17 cellular contexts compared by ENCODE assay signal in genomic region chr5:43074987-43075318, GRCh38. TPM values are rescaled to one million over a fixed set of nuclear protein-coding genes. Genes with fewer than 3 reads are reported as not detected.
A peak's percentile ranks its signal among the peaks of the same experiment; 100 is the strongest.
DNase-seq lines count a peak whose midpoint lies in the region; ATAC-seq and TF ChIP-seq lines count a peak whose summit lies in the region.
"Had no signal": no experiment of that assay in that cellular context is flagged by ENCODE, and none has a peak within 500 bp of the region (broad histone marks: within the 10 kb centered on the region; RNA-seq: fewer than 3 reads in every experiment).

No MANE protein-coding gene starts in this region.

- H3K4me3 ChIP-seq in right lobe of liver: no peak overlapping the region
- no peak overlapping the region for H3K4me3 ChIP-seq in suprapubic skin
- H3K4me3 ChIP-seq in transverse colon: no peak overlapping the region

- peaks cover 78% of the 10 kb centered on the region for H3K36me3 Mint-ChIP-seq in activated T-cell treated with anti-CD3 and anti-CD28 coated beads, Interleukin-2, amount 50 U/mL, for 24 hours (ENCODE audit: low read depth)
- H3K36me3 Mint-ChIP-seq in activated naive CD8-positive, alpha-beta T cell treated with anti-CD3 and anti-CD28 coated beads, Interleukin-2, amount 10 ng/mL, durations not matched to agents 7 days and 5 days: peaks cover 26% of the 10 kb centered on the region

- no peak for TF ChIP-seq CTCF in right lobe of liver (IDR thresholded peaks at IDR 0.05)
- TF ChIP-seq CTCF in suprapubic skin (IDR thresholded peaks at IDR 0.05): no peak
- TF ChIP-seq CTCF in transverse colon (IDR thresholded peaks at IDR 0.05): no peak

- H3K9me3 Mint-ChIP-seq in activated T-cell treated with anti-CD3 and anti-CD28 coated beads, Interleukin-2, amount 50 U/mL, for 24 hours: no peaks in the 10 kb centered on the region
- no peaks in the 10 kb centered on the region for H3K9me3 Mint-ChIP-seq in activated naive CD8-positive, alpha-beta T cell treated with anti-CD3 and anti-CD28 coated beads, Interleukin-2, amount 10 ng/mL, durations not matched to agents 7 days and 5 days

- 93% methylated on average over 5 of the region's 9 CpGs for WGBS in right lobe of liver (ENCODE audit: insufficient coverage, low coverage, low lambda C conversion rate, missing lambda C conversion rate)
- 96% methylated on average over 9 of the region's 9 CpGs for WGBS in suprapubic skin
- WGBS in transverse colon (ENCODE audit: low coverage in 1 of 2), 2 donors: 98% methylated on average over 9 of the region's 9 CpGs; no CpG with 5 or more reads in 1 of the 2 donors

- in situ Hi-C loops in transverse colon (cut with MboI; ENCODE audit: low pct_ligation_motif_present in 1 of 4, low pct_unique_long_range_greater_than_20kb in 1 of 4, low sequenced_read_pairs in 3 of 4): loop anchor here in 1 of 4 donors (25.0 kb wide), 1 partner anchor 412 kb away; the partner anchor contains the start of gene TMEM267

- TF ChIP-seq EP300 in suprapubic skin (IDR thresholded peaks at IDR 0.05): no peak
- TF ChIP-seq EP300 in transverse colon (IDR thresholded peaks at IDR 0.05; ENCODE audit: low read depth): no peak

- no peaks in the 10 kb centered on the region for H3K9me3 ChIP-seq in right lobe of liver
- H3K9me3 ChIP-seq in suprapubic skin: no peaks in the 10 kb centered on the region
- no peaks in the 10 kb centered on the region for H3K9me3 ChIP-seq in transverse colon

- peak overlapping the region; percentile 81 for H3K27ac Mint-ChIP-seq in activated T-cell treated with anti-CD3 and anti-CD28 coated beads, Interleukin-2, amount 50 U/mL, for 24 hours
- H3K27ac Mint-ChIP-seq in activated naive CD8-positive, alpha-beta T cell treated with anti-CD3 and anti-CD28 coated beads, Interleukin-2, amount 10 ng/mL, durations not matched to agents 7 days and 5 days: peak overlapping the region; percentile 62

- no peak for DNase-seq in activated T-cell treated with anti-CD3 and anti-CD28 coated beads, Interleukin-2, amount 50 U/mL, for 24 hours
- no peak for DNase-seq in activated T-cell treated with anti-CD3 and anti-CD28 coated beads for 4 hours
- no peak for DNase-seq in activated naive CD8-positive, alpha-beta T cell treated with anti-CD3 and anti-CD28 coated beads, Interleukin-2, amount 10 ng/mL, durations not matched to agents 7 days and 5 days
- DNase-seq in right lobe of liver: no peak
- no peak for DNase-seq in suprapubic skin (ENCODE audit: low spot score in 2 of 2)
- DNase-seq in cerebellar cortex (ENCODE audit: low spot score): no peak
- no peak for DNase-seq in transverse colon
- DNase-seq: 8988T; activated gamma-delta T cell; anterior cingulate cortex; left colon; NCI-H146; NCI-H774; stimulated activated CD4-positive, alpha-beta T cell treated with anti-CD3 and anti-CD28 coated beads, Interleukin-4, amount 100 ng/mL, for 1 hour; T-helper 9 cell had no signal

- TF ChIP-seq POLR2A in right lobe of liver (IDR thresholded peaks at IDR 0.05): no peak
- TF ChIP-seq POLR2A in suprapubic skin (IDR thresholded peaks at IDR 0.05): no peak
- TF ChIP-seq POLR2A in transverse colon (IDR thresholded peaks at IDR 0.05): no peak

- H3K27me3 ChIP-seq in right lobe of liver (no peaks in the 10 kb centered on the region), suprapubic skin (no peaks in the 10 kb centered on the region), transverse colon (no peaks in the 10 kb centered on the region)

- H3K4me1 Mint-ChIP-seq in activated T-cell treated with anti-CD3 and anti-CD28 coated beads, Interleukin-2, amount 50 U/mL, for 24 hours (ENCODE audit: low read depth): peaks cover 39% of the 10 kb centered on the region
- H3K4me1 Mint-ChIP-seq in activated naive CD8-positive, alpha-beta T cell treated with anti-CD3 and anti-CD28 coated beads, Interleukin-2, amount 10 ng/mL, durations not matched to agents 7 days and 5 days: peaks cover 24% of the 10 kb centered on the region

- intact Hi-C loops in right lobe of liver (cut with DNase I) (no loop called here), transverse colon (cut with DNase I; ENCODE audit: low total_unique reads) (no loop called here)

- POLR2A ChIA-PET in activated naive CD8-positive, alpha-beta T cell treated with anti-CD3 and anti-CD28 coated beads, Interleukin-2, amount 10 ng/mL, durations not matched to agents 7 days and 5 days (lab: Charles Lee): no interaction called here

- H3K27me3 Mint-ChIP-seq in activated T-cell treated with anti-CD3 and anti-CD28 coated beads, Interleukin-2, amount 50 U/mL, for 24 hours: no peaks in the 10 kb centered on the region
- H3K27me3 Mint-ChIP-seq in activated naive CD8-positive, alpha-beta T cell treated with anti-CD3 and anti-CD28 coated beads, Interleukin-2, amount 10 ng/mL, durations not matched to agents 7 days and 5 days: no peaks in the 10 kb centered on the region

- no peak for ATAC-seq in activated naive CD8-positive, alpha-beta T cell treated with anti-CD3 and anti-CD28 coated beads, Interleukin-2, amount 10 ng/mL, durations not matched to agents 7 days and 5 days (ENCODE audit: low read depth)
- ATAC-seq in right lobe of liver (no peak), GM21717 (IDR thresholded peaks at IDR 0.05; ENCODE audit: unreplicated experiment) (no peak)
- ATAC-seq: left colon had no signal

- H3K4me1 ChIP-seq in right lobe of liver: peaks cover 0 to 14% (median 4%) of the 10 kb centered on the region in 4 donors
- peaks cover 13% of the 10 kb centered on the region for H3K4me1 ChIP-seq in suprapubic skin
- peaks cover 0 to 4% (median 0%) of the 10 kb centered on the region in 4 donors for H3K4me1 ChIP-seq in transverse colon

- peaks cover 0 to 16% (median 7%) of the 10 kb centered on the region in 4 donors for H3K36me3 ChIP-seq in right lobe of liver
- peaks cover 31% of the 10 kb centered on the region for H3K36me3 ChIP-seq in suprapubic skin
- H3K36me3 ChIP-seq in transverse colon: peaks cover 0 to 14% (median 6%) of the 10 kb centered on the region in 4 donors

- H3K27ac ChIP-seq in right lobe of liver (peak overlapping the region in 2 of 3 donors; percentile 33 to 67), suprapubic skin (peak overlapping the region; percentile 32), transverse colon (no peak overlapping the region)
- H3K27ac ChIP-seq: C4-2B had no signal

- H3K4me3 Mint-ChIP-seq in activated T-cell treated with anti-CD3 and anti-CD28 coated beads, Interleukin-2, amount 50 U/mL, for 24 hours: no peak overlapping the region
- no peak overlapping the region for H3K4me3 Mint-ChIP-seq in activated naive CD8-positive, alpha-beta T cell treated with anti-CD3 and anti-CD28 coated beads, Interleukin-2, amount 10 ng/mL, durations not matched to agents 7 days and 5 days

RNA-seq across cellular contexts. Expression of gene ANXA2R, which starts 34.8 kb away (rescaled TPM):
- total RNA-seq in activated naive CD8-positive, alpha-beta T cell treated with anti-CD3 and anti-CD28 coated beads, Interleukin-2, amount 10 ng/mL, durations not matched to agents 7 days and 5 days: 10 to 100 TPM; 39.2 to 41.1 TPM
- total RNA-seq in right lobe of liver (1 to 10 TPM in 1 of 6 experiments, under 1 TPM in 5; 0.21 to 1.1 (median 0.41) TPM), suprapubic skin (1 to 10 TPM in 1 of 4 donors, under 1 TPM in 2, not detected in 1; 0.39 to 3.1 (median 0.89) TPM), transverse colon (1 to 10 TPM in 2 of 4 donors, under 1 TPM in 2; 0.75 to 4.4 (median 2.0) TPM)

RNA-seq across cellular contexts. Expression of gene ZNF131, which starts 45.8 kb away (rescaled TPM):
- 10 to 100 TPM; 55.6 to 58.0 TPM for total RNA-seq in activated naive CD8-positive, alpha-beta T cell treated with anti-CD3 and anti-CD28 coated beads, Interleukin-2, amount 10 ng/mL, durations not matched to agents 7 days and 5 days
- total RNA-seq in right lobe of liver: 10 to 100 TPM in 5 of 6 experiments, 1 to 10 TPM in 1; 9.6 to 16.3 (median 12.1) TPM
- 10 to 100 TPM; 35.4 to 74.2 (median 55.9) TPM for total RNA-seq in suprapubic skin
- 10 to 100 TPM in 3 of 4 donors, 1 to 10 TPM in 1; 9.8 to 37.6 (median 25.0) TPM for total RNA-seq in transverse colon

Comparison
In these comparisons a context has a peak if more than half of its experiments do, and no peak if none do; other contexts are left out.
1. H3K27ac ChIP-seq: peak in right lobe of liver (2 of 3) and suprapubic skin (single experiment); none in transverse colon (0 of 4).
2. RNA of gene ANXA2R, which starts 34.8 kb away (total RNA-seq): 39.2 to 41.1 TPM in activated naive CD8-positive, alpha-beta T cell treated with anti-CD3 and anti-CD28 coated beads, Interleukin-2, amount 10 ng/mL, durations not matched to agents 7 days and 5 days; 0.75 to 4.4 TPM in transverse colon, 0.39 to 3.1 TPM in suprapubic skin and 0.21 to 1.1 TPM in right lobe of liver; every median in the first group is over 4 times any median in the second.